16 cellular contexts compared by ENCODE assay signal in the genomic region with DNA sequence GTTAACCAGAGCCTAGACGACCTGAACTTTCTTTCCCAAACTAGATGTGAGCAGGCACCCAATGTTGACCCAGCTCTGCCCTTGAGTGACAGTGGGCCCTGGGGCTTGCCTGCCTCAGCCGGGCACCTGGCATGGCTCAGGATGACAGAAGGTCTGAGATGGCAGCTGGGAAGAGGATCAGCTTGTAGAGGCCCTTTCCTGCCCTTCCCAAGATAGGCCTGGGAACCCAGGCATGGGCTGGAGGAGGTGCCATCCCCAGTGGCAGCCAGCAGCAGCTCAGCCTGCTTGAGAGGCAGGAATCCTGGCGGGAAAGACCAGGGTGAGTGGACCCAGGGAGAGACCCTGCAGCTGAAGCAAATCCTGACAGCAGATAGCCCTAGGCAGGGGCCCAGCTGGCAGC. TPM values are rescaled to one million over a fixed set of nuclear protein-coding genes. Genes with fewer than 3 reads are reported as not detected.
A peak's percentile ranks its signal among the peaks of the same experiment; 100 is the strongest.
DNase-seq lines count a peak whose midpoint lies in the region; ATAC-seq and TF ChIP-seq lines count a peak whose summit lies in the region.
"Had no signal": no experiment of that assay in that cellular context is flagged by ENCODE, and none has a peak within 500 bp of the region (broad histone marks: within the 10 kb centered on the region; RNA-seq: fewer than 3 reads in every experiment).

No MANE protein-coding gene starts in this region.

- H3K36me3 Mint-ChIP-seq in stimulated activated naive B cell treated with anti-CD40 and anti-IgM and Interleukin-4, amounts not matched to agents 10 μg/mL and 1 μg/mL and 100 μg/mL, for 72 hours, result peaks cover 53 to 72% of the 10 kb centered on the region in 2 donors
- peaks cover 88% of the 10 kb centered on the region for H3K36me3 Mint-ChIP-seq in CD4-positive, alpha-beta T cell (ENCODE audit: low read depth)

- H3K27me3 ChIP-seq in right atrium auricular region (no peaks in the 10 kb centered on the region), foreskin keratinocyte (no peaks in the 10 kb centered on the region)
- H3K27me3 ChIP-seq in CD4-positive, alpha-beta T cell (ENCODE audit: control insufficient read depth, insufficient read depth, low read length), result no peaks in the 10 kb centered on the region
- H3K27me3 ChIP-seq: sigmoid colon had no signal

- CTCF ChIA-PET in CD4-positive, alpha-beta T cell (lab: Charles Lee), result interaction anchor here (1.4 kb wide), 1 partner anchor 15 kb away, joined by 7 read pairs; no protein-coding TSS in a partner anchor

- peaks cover 98% of the 10 kb centered on the region for H3K36me3 ChIP-seq in right atrium auricular region

- intact Hi-C loops in Right ventricle myocardium inferior (cut with DNase I), result loop anchor here (2.0 kb wide), 1 partner anchor 29 kb away; no protein-coding TSS in a partner anchor
- intact Hi-C loops in CD4-positive, alpha-beta T cell (cut with DNase I, micrococcal nuclease), result no loop called here

- peak; percentile 12 for ATAC-seq in Right ventricle myocardium inferior
- ATAC-seq in foreskin keratinocyte, result no peak
- no peak for ATAC-seq in stimulated activated naive B cell treated with anti-CD40 and anti-IgM and Interleukin-4, amounts not matched to agents 10 μg/mL and 1 μg/mL and 100 μg/mL, for 72 hours (replicated peaks)
- no peak for ATAC-seq in HG02759 (IDR thresholded peaks at IDR 0.05; ENCODE audit: unreplicated experiment)
- no peak for ATAC-seq in CD4-positive, alpha-beta T cell (ENCODE audit: poor library complexity)
- ATAC-seq: left lobe of liver had no signal

- H3K9me3 ChIP-seq in right atrium auricular region, result no peaks in the 10 kb centered on the region
- H3K9me3 ChIP-seq in CD4-positive, alpha-beta T cell (ENCODE audit: control insufficient read depth, low read length), result no peaks in the 10 kb centered on the region
- H3K9me3 ChIP-seq: sigmoid colon had no signal

- no peaks in the 10 kb centered on the region for H3K27me3 Mint-ChIP-seq in stimulated activated naive B cell treated with anti-CD40 and anti-IgM and Interleukin-4, amounts not matched to agents 10 μg/mL and 1 μg/mL and 100 μg/mL, for 72 hours
- H3K27me3 Mint-ChIP-seq in CD4-positive, alpha-beta T cell, result no peaks in the 10 kb centered on the region
- H3K27me3 Mint-ChIP-seq: activated naive CD4-positive, alpha-beta T cell treated with anti-CD3 and anti-CD28 coated beads, Interleukin-2, amount 50 U/mL, for 24 hours had no signal

- DNase-seq in Right ventricle myocardium inferior (ENCODE audit: missing footprints) (no peak), right atrium auricular region (ENCODE audit: low spot score) (no peak), NCI-H69 (lab: John Stamatoyannopoulos, UW) (peak; percentile 23), foreskin keratinocyte (no peak), retina (no peak)
- DNase-seq in stimulated activated naive B cell treated with anti-CD40 and anti-IgM and Interleukin-4, amounts not matched to agents 10 μg/mL and 1 μg/mL and 100 μg/mL, for 72 hours, result no peak
- no peak for DNase-seq in CD4-positive, alpha-beta T cell
- DNase-seq: activated CD4-positive, alpha-beta T cell treated with anti-CD3 and anti-CD28 coated beads, Interleukin-2, amount 50 U/mL, for 4 hours; foreskin melanocyte; Kasumi-1; NK-92 treated with Interleukin-12 subunit alpha and Interleukin-12 subunit beta, amount 100 ng/mL, for 24 hours; sigmoid colon had no signal

- POLR2A ChIA-PET in CD4-positive, alpha-beta T cell (lab: Charles Lee), result no interaction called here

- no peaks in the 10 kb centered on the region for H3K9me3 Mint-ChIP-seq in stimulated activated naive B cell treated with anti-CD40 and anti-IgM and Interleukin-4, amounts not matched to agents 10 μg/mL and 1 μg/mL and 100 μg/mL, for 72 hours
- H3K9me3 Mint-ChIP-seq in CD4-positive, alpha-beta T cell, result no peaks in the 10 kb centered on the region
- H3K9me3 Mint-ChIP-seq: activated naive CD4-positive, alpha-beta T cell treated with anti-CD3 and anti-CD28 coated beads, Interleukin-2, amount 50 U/mL, for 24 hours had no signal

- H3K27ac ChIP-seq in right atrium auricular region, result no peak overlapping the region
- H3K27ac ChIP-seq in foreskin keratinocyte, result peak overlapping the region; percentile 47
- no peak overlapping the region for H3K27ac ChIP-seq in CD4-positive, alpha-beta T cell (ENCODE audit: low read depth, low read length)
- H3K27ac ChIP-seq: coronary artery, sigmoid colon had no signal

- peak overlapping the region; percentile 0 for H3K27ac Mint-ChIP-seq in stimulated activated naive B cell treated with anti-CD40 and anti-IgM and Interleukin-4, amounts not matched to agents 10 μg/mL and 1 μg/mL and 100 μg/mL, for 72 hours
- H3K27ac Mint-ChIP-seq in CD4-positive, alpha-beta T cell, result no peak overlapping the region
- H3K27ac Mint-ChIP-seq: activated naive CD4-positive, alpha-beta T cell treated with anti-CD3 and anti-CD28 coated beads, Interleukin-2, amount 50 U/mL, for 24 hours had no signal

- H3K4me3 Mint-ChIP-seq in stimulated activated naive B cell treated with anti-CD40 and anti-IgM and Interleukin-4, amounts not matched to agents 10 μg/mL and 1 μg/mL and 100 μg/mL, for 72 hours, result no peak overlapping the region
- no peak overlapping the region for H3K4me3 Mint-ChIP-seq in CD4-positive, alpha-beta T cell
- H3K4me3 Mint-ChIP-seq: activated naive CD4-positive, alpha-beta T cell treated with anti-CD3 and anti-CD28 coated beads, Interleukin-2, amount 50 U/mL, for 24 hours had no signal

- no peaks in the 10 kb centered on the region for H3K4me1 ChIP-seq in right atrium auricular region
- peaks cover 5% of the 10 kb centered on the region for H3K4me1 ChIP-seq in foreskin keratinocyte
- H3K4me1 ChIP-seq: sigmoid colon had no signal

- peaks cover 0 to 2% of the 10 kb centered on the region in 2 donors for H3K4me1 Mint-ChIP-seq in stimulated activated naive B cell treated with anti-CD40 and anti-IgM and Interleukin-4, amounts not matched to agents 10 μg/mL and 1 μg/mL and 100 μg/mL, for 72 hours
- H3K4me1 Mint-ChIP-seq in CD4-positive, alpha-beta T cell (ENCODE audit: low read depth), result no peaks in the 10 kb centered on the region

- no peak for TF ChIP-seq CTCF in right atrium auricular region (IDR thresholded peaks at IDR 0.05)
- no peak for TF ChIP-seq CTCF in foreskin keratinocyte (conservative IDR thresholded peaks at IDR 0.05)
- TF ChIP-seq CTCF in CD4-positive, alpha-beta T cell (IDR thresholded peaks at IDR 0.05), result no peak

- H3K4me3 ChIP-seq in right atrium auricular region, result no peak overlapping the region
- H3K4me3 ChIP-seq: coronary artery, sigmoid colon had no signal

RNA-seq across cellular contexts. Expression of gene PIPOX, which starts 59.1 kb away (rescaled TPM):
- total RNA-seq in Right ventricle myocardium inferior, result 1.1 TPM
- under 1 TPM; 0.37 to 0.79 TPM for total RNA-seq in right atrium auricular region
- total RNA-seq in foreskin keratinocyte, result 0.25 TPM in 1 of 2 replicates, not detected in the other
- polyA plus RNA-seq in foreskin keratinocyte, result not detected in 2 replicates
- total RNA-seq in CD4-positive, alpha-beta T cell, result 1 to 10 TPM; 2.4 to 4.4 TPM
